ENCODE assay signal across 25 cellular contexts in the genomic region with DNA sequence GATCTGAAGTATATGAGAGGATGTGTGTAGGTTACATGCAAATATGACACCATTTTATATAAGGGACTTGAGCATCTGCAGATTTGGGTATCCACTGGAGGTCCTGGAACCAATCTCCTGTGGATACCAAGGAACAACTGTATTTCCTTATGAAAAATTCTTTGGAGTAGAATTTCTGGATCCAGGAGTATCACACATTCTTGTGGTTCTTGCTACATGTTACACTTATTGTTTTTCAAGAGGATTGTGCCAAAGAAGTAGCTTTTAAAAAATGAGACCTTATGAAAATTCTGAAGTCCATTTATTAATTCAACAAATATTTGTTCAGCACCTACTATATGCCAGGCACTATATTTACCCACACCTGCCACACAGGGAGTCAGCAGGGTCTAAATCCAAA. TPM values are rescaled to one million over a fixed set of nuclear protein-coding genes. Genes with fewer than 3 reads are reported as not detected.
DNase-seq lines count a peak whose midpoint lies in the region; ATAC-seq and TF ChIP-seq lines count a peak whose summit lies in the region.
"Had no signal": no experiment of that assay in that cellular context is flagged by ENCODE, and none has a peak within 500 bp of the region (broad histone marks: within the 10 kb centered on the region; RNA-seq: fewer than 3 reads in every experiment).

No MANE protein-coding gene starts in this region.

- no peaks in the 10 kb centered on the region for H3K9me3 ChIP-seq in adipocyte (ENCODE audit: control insufficient read depth, low read length)
- no peaks in the 10 kb centered on the region for H3K9me3 ChIP-seq in osteoblast (ENCODE audit: low read depth, low read length)
- H3K9me3 ChIP-seq: BLaER1, SJSA1 had no signal

- no peaks in the 10 kb centered on the region for H3K27me3 ChIP-seq in adipocyte (replicated peaks; ENCODE audit: control insufficient read depth, insufficient read depth, low read length)
- H3K27me3 ChIP-seq in osteoblast (ENCODE audit: insufficient read depth, low read length), result no peaks in the 10 kb centered on the region
- H3K27me3 ChIP-seq: BLaER1, SJSA1 had no signal

- peak overlapping the region; percentile 69 for H3K27ac ChIP-seq in osteoblast (ENCODE audit: low read depth, low read length)
- H3K27ac ChIP-seq: BLaER1, HL-60, PC-9, SJSA1 had no signal

- H4K20me1 ChIP-seq in osteoblast (ENCODE audit: insufficient read depth, low read length), result no peaks in the 10 kb centered on the region
- H4K20me1 ChIP-seq: BLaER1 had no signal

- H2AFZ ChIP-seq in osteoblast (ENCODE audit: low read length), result no peak overlapping the region

- peak overlapping the region; percentile 65 for H3K4me2 ChIP-seq in osteoblast (ENCODE audit: insufficient read depth, low read length)
- H3K4me2 ChIP-seq: BLaER1, PC-9 had no signal

- no peaks in the 10 kb centered on the region for H3K79me2 ChIP-seq in osteoblast (ENCODE audit: insufficient read depth, low read length)

- no peak overlapping the region for H3K4me3 ChIP-seq in adipocyte (ENCODE audit: low read length)
- H3K4me3 ChIP-seq in osteoblast (ENCODE audit: insufficient read depth, low read length), result no peak overlapping the region
- H3K4me3 ChIP-seq: BLaER1, GM12878, PC-9, SJSA1 had no signal

- H3K9ac ChIP-seq in adipocyte (ENCODE audit: low read length), result peak overlapping the region; percentile 10
- H3K9ac ChIP-seq: BLaER1 had no signal

- no peaks in the 10 kb centered on the region for H3K36me3 ChIP-seq in adipocyte (ENCODE audit: control insufficient read depth, insufficient read depth, low read length, severe bottlenecking)
- no peaks in the 10 kb centered on the region for H3K36me3 ChIP-seq in osteoblast (ENCODE audit: insufficient read depth, low read length)
- H3K36me3 ChIP-seq: BLaER1, SJSA1 had no signal

- no peak for TF ChIP-seq CTCF in osteoblast (IDR thresholded peaks at IDR 0.05; ENCODE audit: extremely low read depth, low read depth, low read length)

- H3K4me1 ChIP-seq in adipocyte (ENCODE audit: control insufficient read depth, insufficient read depth, low read length), result peaks cover 15% of the 10 kb centered on the region
- H3K4me1 ChIP-seq in osteoblast (ENCODE audit: insufficient read depth, low read length), result peaks cover 20% of the 10 kb centered on the region
- H3K4me1 ChIP-seq: BLaER1 had no signal

- peak; percentile 23 for DNase-seq in AG20443 (ENCODE audit: low spot score)
- no peak for DNase-seq in adipocyte (ENCODE audit: low read depth)
- peak; percentile 12 for DNase-seq in fibroblast of gingiva (ENCODE audit: low read depth)
- DNase-seq in osteoblast (ENCODE audit: insufficient read length, low spot score, missing footprints), result no peak
- no peak for DNase-seq in NCI-H2196 treated with DMSO at 0.1 percent for 48 hours (lab: John Stamatoyannopoulos, UW; ENCODE audit: unreplicated experiment)
- DNase-seq in DMS79 (lab: John Stamatoyannopoulos, UW), result no peak
- DNase-seq: 8988T; ACHN; CD4-positive, CD25-positive, alpha-beta regulatory T cell; HCEC 1CT; NCI-H1092; NCI-H1417 treated with DMSO at 0.1 percent for 48 hours; NCI-H1694 treated with DMSO at 0.1 percent for 48 hours; NCI-H2171 treated with DMSO at 0.1 percent for 48 hours; NCI-H446; NCI-H524 treated with DMSO at 0.1 percent for 48 hours; NCI-H82; NK-92 treated with Interleukin-12 subunit alpha and Interleukin-12 subunit beta, amount 100 ng/mL, for 24 hours; PC-9 had no signal

- no peak for ATAC-seq in GM18907 (IDR thresholded peaks at IDR 0.05; ENCODE audit: unreplicated experiment)
- ATAC-seq: GM12878, Right ventricle myocardium inferior had no signal

RNA-seq across cellular contexts. Expression of a gene that starts 15.6 kb away (rescaled TPM):
- total RNA-seq in osteoblast, result 64.4 and 64.5 TPM in 2 replicates

Comparison
In these comparisons a context has a peak if more than half of its experiments do, and no peak if none do; other contexts are left out.
1. DNase-seq: peak in AG20443 (single experiment) and fibroblast of gingiva (single experiment); none in adipocyte (single experiment), osteoblast (single experiment), NCI-H2196 treated with DMSO at 0.1 percent for 48 hours (single experiment) and DMS79 (single experiment).